18 cellular contexts compared by ENCODE assay signal in genomic region chr18:41674466-41674865, GRCh38.
"Had no signal": no experiment of that assay in that cellular context is flagged by ENCODE, and none has a peak within 500 bp of the region (broad histone marks: within the 10 kb centered on the region; RNA-seq: fewer than 3 reads in every experiment).

No MANE protein-coding gene starts in this region.

- ATAC-seq: effector memory CD8-positive, alpha-beta T cell; heart left ventricle; left lung; mucosa of descending colon; natural killer cell treated with Interleukin-12 subunit alpha and Interleukin-12 subunit beta and Interleukin-15 and Interleukin-18, amount 100 ng/mL, for 72 hours; right cardiac atrium; stimulated activated memory B cell treated with anti-CD40 and anti-IgM and Interleukin-4, amounts not matched to agents 10 μg/mL and 1 μg/mL and 100 μg/mL, for 72 hours; stimulated activated naive CD8-positive, alpha-beta T cell treated with anti-CD3 and anti-CD28 coated beads, Interleukin-15, Interleukin-2, amounts not matched to agents 100 U/mL and 50 U/mL, for 24 hours had no signal

- DNase-seq: cortex of kidney; effector memory CD8-positive, alpha-beta T cell; heart left ventricle; kidney; left lung; mesenchymal stem cell; mucosa of descending colon; naive B cell; right cardiac atrium; sigmoid colon; stimulated activated CD4-positive, alpha-beta T cell treated with anti-CD3 and anti-CD28 coated beads, Interleukin-2, amount 100 ng/mL, for 24 hours; stimulated activated CD4-positive, alpha-beta T cell treated with anti-CD3 and anti-CD28 coated beads, Interleukin-4, amount 100 ng/mL, for 4 hours; stimulated activated naive CD8-positive, alpha-beta T cell treated with anti-CD3 and anti-CD28 coated beads, Interleukin-15, Interleukin-2, amounts not matched to agents 100 U/mL and 50 U/mL, for 24 hours; substantia nigra; testis; tibial artery had no signal
